ENCODE assay signal across 8 cellular contexts in genomic region chr1:85463666-85464496, GRCh38. TPM values are rescaled to one million over a fixed set of nuclear protein-coding genes. Genes with fewer than 3 reads are reported as not detected.
DNase-seq lines count a peak whose midpoint lies in the region; ATAC-seq and TF ChIP-seq lines count a peak whose summit lies in the region.

No MANE protein-coding gene starts in this region.

- H3K27ac ChIP-seq in PC-3 (ENCODE audit: low read length) (no peak overlapping the region), endodermal cell (ENCODE audit: low read depth, low read length) (no peak overlapping the region)

- H3K9me3 Mint-ChIP-seq in activated naive CD4-positive, alpha-beta T cell treated with anti-CD3 and anti-CD28 coated beads, Interleukin-2, amount 50 U/mL, for 24 hours, result no peaks in the 10 kb centered on the region
- H3K9me3 Mint-ChIP-seq in endodermal cell, result no peaks in the 10 kb centered on the region

- H3K36me3 Mint-ChIP-seq in activated naive CD4-positive, alpha-beta T cell treated with anti-CD3 and anti-CD28 coated beads, Interleukin-2, amount 50 U/mL, for 24 hours, result no peaks in the 10 kb centered on the region
- H3K36me3 Mint-ChIP-seq in endodermal cell (ENCODE audit: low read depth), result no peaks in the 10 kb centered on the region

- no peak for TF ChIP-seq CTCF in PC-3 (conservative IDR thresholded peaks at IDR 0.05; ENCODE audit: low read depth, low read length)
- no peak for TF ChIP-seq CTCF in endodermal cell (conservative IDR thresholded peaks at IDR 0.05)

- intact Hi-C loops in PC-3 (cut with micrococcal nuclease), result loop anchor here (5.0 kb wide), 2 partner anchors 57 to 157 kb away; no protein-coding TSS in a partner anchor

- H3K4me3 ChIP-seq in PC-3 (ENCODE audit: low read length), result peak overlapping the region; percentile 94
- peak overlapping the region; percentile 82 for H3K4me3 ChIP-seq in endodermal cell (ENCODE audit: low read length)
- peak overlapping the region; percentile 70 for H3K4me3 ChIP-seq in mucosa of stomach (ENCODE audit: low read length)

- TSS peak; percentile 33 for BruUV-seq in PC-3 (replicated peaks; lab: Mats Ljungman, UMichigan)

- POLR2A ChIA-PET in PC-3 (lab: Charles Lee; ENCODE audit: unreplicated experiment), result interaction anchor here (0.6 to 1.0 kb wide), 2 partner anchors 120 to 135 kb away, joined by 4 to 5 read pairs; no protein-coding TSS in a partner anchor

- DNase-seq in activated naive CD4-positive, alpha-beta T cell (lab: John Stamatoyannopoulos, UW), result no peak
- DNase-seq in PC-3, result no peak
- no peak for DNase-seq in endodermal cell
- no peak for DNase-seq in iPS-NIHi7 (ENCODE audit: extremely low spot score)
- DNase-seq in LoVo (ENCODE audit: low spot score), result no peak

- H3K27me3 ChIP-seq in PC-3 (ENCODE audit: low read length) (no peaks in the 10 kb centered on the region), endodermal cell (ENCODE audit: control insufficient read depth, insufficient read depth, low read length, poor library complexity, severe bottlenecking) (peaks cover 37% of the 10 kb centered on the region), mucosa of stomach (ENCODE audit: control insufficient read depth, insufficient read depth, low read length) (no peaks in the 10 kb centered on the region)

- H3K36me3 ChIP-seq in PC-3 (ENCODE audit: low read depth, low read length) (no peaks in the 10 kb centered on the region), endodermal cell (ENCODE audit: control insufficient read depth, insufficient read depth, low read length) (no peaks in the 10 kb centered on the region), mucosa of stomach (ENCODE audit: control insufficient read depth, insufficient read depth, low read length) (no peaks in the 10 kb centered on the region)

- ATAC-seq in PC-3 (peak; percentile 12), HG03521 (IDR thresholded peaks at IDR 0.05; ENCODE audit: unreplicated experiment) (no peak)

- no peaks in the 10 kb centered on the region for H3F3A ChIP-seq in PC-3 (ENCODE audit: low read length, unreplicated experiment)

- 0 out of 2 replicates have a peak, but pooled peaks cover 19% of the 10 kb centered on the region for H4K20me1 ChIP-seq in PC-3 (ENCODE audit: low read length)

- H3K27me3 Mint-ChIP-seq in activated naive CD4-positive, alpha-beta T cell treated with anti-CD3 and anti-CD28 coated beads, Interleukin-2, amount 50 U/mL, for 24 hours, result peaks cover 54% of the 10 kb centered on the region
- peaks cover 39% of the 10 kb centered on the region for H3K27me3 Mint-ChIP-seq in endodermal cell (ENCODE audit: insufficient read depth)

- H3K9me2 ChIP-seq in PC-3 (replicated peaks; ENCODE audit: low read length), result no peaks in the 10 kb centered on the region

- 8 to 12% methylated on average over 9 to 26 of the region's 26 CpGs for WGBS in endodermal cell (ENCODE audit: insufficient coverage in 1 of 2, insufficient read length in 1 of 2), 2 experiments

- peak overlapping the region; percentile 39 for H3K4me3 Mint-ChIP-seq in activated naive CD4-positive, alpha-beta T cell treated with anti-CD3 and anti-CD28 coated beads, Interleukin-2, amount 50 U/mL, for 24 hours
- peak overlapping the region; percentile 65 for H3K4me3 Mint-ChIP-seq in endodermal cell

- no peaks in the 10 kb centered on the region for H3K9me3 ChIP-seq in PC-3 (ENCODE audit: low read length)
- H3K9me3 ChIP-seq in endodermal cell (ENCODE audit: control insufficient read depth, low read length), result no peaks in the 10 kb centered on the region
- H3K9me3 ChIP-seq in mucosa of stomach (ENCODE audit: control insufficient read depth, low read length), result no peaks in the 10 kb centered on the region

- no peak overlapping the region for H3K27ac Mint-ChIP-seq in activated naive CD4-positive, alpha-beta T cell treated with anti-CD3 and anti-CD28 coated beads, Interleukin-2, amount 50 U/mL, for 24 hours
- no peak overlapping the region for H3K27ac Mint-ChIP-seq in endodermal cell

- peak overlapping the region; percentile 89 for H2AFZ ChIP-seq in PC-3 (ENCODE audit: low read length)

- H3K9ac ChIP-seq in PC-3 (ENCODE audit: low read length) (peak overlapping the region; percentile 48), endodermal cell (ENCODE audit: extremely low read depth, low read length, poor library complexity, severe bottlenecking) (no peak overlapping the region), mucosa of stomach (ENCODE audit: low read length) (peak overlapping the region; percentile 81)

- H3K4me1 Mint-ChIP-seq in activated naive CD4-positive, alpha-beta T cell treated with anti-CD3 and anti-CD28 coated beads, Interleukin-2, amount 50 U/mL, for 24 hours, result peaks cover 5% of the 10 kb centered on the region
- peaks cover 7% of the 10 kb centered on the region for H3K4me1 Mint-ChIP-seq in endodermal cell

- H3K4me1 ChIP-seq in PC-3 (ENCODE audit: insufficient read depth, low read length) (peaks cover 53% of the 10 kb centered on the region), endodermal cell (ENCODE audit: control insufficient read depth, insufficient read depth, low read length) (no peaks in the 10 kb centered on the region), mucosa of stomach (ENCODE audit: control insufficient read depth, insufficient read depth, low read length) (peaks cover 43% of the 10 kb centered on the region)

- CTCF ChIA-PET in PC-3 (lab: Charles Lee), result interaction anchor here (0.7 kb wide), 1 partner anchor 118 kb away, joined by 3 read pairs; no protein-coding TSS in a partner anchor

- peaks cover 74% of the 10 kb centered on the region for H3K79me2 ChIP-seq in PC-3 (ENCODE audit: low read length)

- peak overlapping the region; percentile 83 for H3K4me2 ChIP-seq in PC-3 (ENCODE audit: low read length)

RNA-seq across cellular contexts. Expression of gene DDAH1, which starts 1.1 kb away (rescaled TPM):
- total RNA-seq in PC-3 (2014; rRNA removed) (65.9 and 68.2 TPM in 2 replicates), endodermal cell (10 to 100 TPM; 16.3 to 22.8 TPM)
- 20.5 TPM for polyA plus RNA-seq in endodermal cell (2013, experiment 1 of 2)
- polyA plus RNA-seq in endodermal cell (2013, experiment 2 of 2), result 20.8 TPM
